10 cellular contexts compared by ENCODE assay signal in genomic region chr6:158663465-158664167, GRCh38. TPM values are rescaled to one million over a fixed set of nuclear protein-coding genes. Genes with fewer than 3 reads are reported as not detected.
A peak's percentile ranks its signal among the peaks of the same experiment; 100 is the strongest.
DNase-seq lines count a peak whose midpoint lies in the region; ATAC-seq, FAIRE-seq and TF ChIP-seq lines count a peak whose summit lies in the region.
"Had no signal": no experiment of that assay in that cellular context is flagged by ENCODE, and none has a peak within 500 bp of the region (broad histone marks: within the 10 kb centered on the region; RNA-seq: fewer than 3 reads in every experiment).

No MANE protein-coding gene starts in this region.

- TF ChIP-seq POLR2A in thyroid gland (IDR thresholded peaks at IDR 0.05) (peak in 1 of 2 donors; percentile 32), H54 (IDR thresholded peaks at IDR 0.05; ENCODE audit: low read depth, low read length) (no peak)

- FAIRE-seq in H54 (lab: Jason Lieb, UNC) = no peak

- no peaks in the 10 kb centered on the region for H3K27me3 ChIP-seq in thyroid gland
- H3K27me3 ChIP-seq: cardiac muscle cell had no signal

- H3K4me3 ChIP-seq in thyroid gland (replicated peaks in 1 of 3) = no peak overlapping the region
- H3K4me3 ChIP-seq: cardiac muscle cell had no signal

- peak overlapping the region; percentile 41 for H3K27ac Mint-ChIP-seq in activated CD8-positive, alpha-beta T cell treated with anti-CD3 and anti-CD28 coated beads, Interleukin-2, amount 10 ng/mL, durations not matched to agents 7 days and 5 days

- peaks cover 18% of the 10 kb centered on the region for H3K4me1 Mint-ChIP-seq in activated T-cell treated with anti-CD3 and anti-CD28 coated beads, Interleukin-2, amount 50 U/mL, for 4 hours (ENCODE audit: low read depth)
- peaks cover 46% of the 10 kb centered on the region for H3K4me1 Mint-ChIP-seq in activated CD8-positive, alpha-beta T cell treated with anti-CD3 and anti-CD28 coated beads, Interleukin-2, amount 10 ng/mL, durations not matched to agents 7 days and 5 days (ENCODE audit: low read depth)

- H3K4me3 Mint-ChIP-seq in activated T-cell treated with anti-CD3 and anti-CD28 coated beads, Interleukin-2, amount 50 U/mL, for 4 hours = peak overlapping the region; percentile 53
- no peak overlapping the region for H3K4me3 Mint-ChIP-seq in activated CD8-positive, alpha-beta T cell treated with anti-CD3 and anti-CD28 coated beads, Interleukin-2, amount 10 ng/mL, durations not matched to agents 7 days and 5 days

- no peak for TF ChIP-seq CTCF in thyroid gland (IDR thresholded peaks at IDR 0.05)

- H3K36me3 ChIP-seq in thyroid gland = no peaks in the 10 kb centered on the region
- H3K36me3 ChIP-seq: cardiac muscle cell, WERI-Rb-1 had no signal

- intact Hi-C loops in thyroid gland (cut with DNase I) = no loop called here

- peaks cover 32% of the 10 kb centered on the region for H3K36me3 Mint-ChIP-seq in activated T-cell treated with anti-CD3 and anti-CD28 coated beads, Interleukin-2, amount 50 U/mL, for 4 hours (ENCODE audit: insufficient read depth)
- peaks cover 68% of the 10 kb centered on the region for H3K36me3 Mint-ChIP-seq in activated CD8-positive, alpha-beta T cell treated with anti-CD3 and anti-CD28 coated beads, Interleukin-2, amount 10 ng/mL, durations not matched to agents 7 days and 5 days (ENCODE audit: low read depth)

- no peaks in the 10 kb centered on the region for H3K27me3 Mint-ChIP-seq in activated T-cell treated with anti-CD3 and anti-CD28 coated beads, Interleukin-2, amount 50 U/mL, for 4 hours (ENCODE audit: low read depth)
- H3K27me3 Mint-ChIP-seq in activated CD8-positive, alpha-beta T cell treated with anti-CD3 and anti-CD28 coated beads, Interleukin-2, amount 10 ng/mL, durations not matched to agents 7 days and 5 days (ENCODE audit: low read depth) = no peaks in the 10 kb centered on the region

- H3K4me1 ChIP-seq in thyroid gland = peaks cover 77 to 80% of the 10 kb centered on the region in 2 donors

- CTCF ChIA-PET in activated CD8-positive, alpha-beta T cell treated with anti-CD3 and anti-CD28 coated beads, Interleukin-2, amount 10 ng/mL, durations not matched to agents 7 days and 5 days (lab: Charles Lee) = interaction anchor here (1.3 to 7.1 kb wide), 4 partner anchors 14 to 40 kb away, joined by 3 to 154 read pairs (median 66); partner anchors contain the start of genes DYNLT1 and SYTL3

- no peaks in the 10 kb centered on the region for H3K9me3 ChIP-seq in thyroid gland

- no peak for DNase-seq in activated T-cell treated with anti-CD3 and anti-CD28 coated beads, Interleukin-2, amount 50 U/mL, for 4 hours
- no peak for DNase-seq in activated T-cell treated with anti-CD3 and anti-CD28 coated beads, Interleukin-2, amount 50 U/mL, for 1 hour
- no peak for DNase-seq in activated CD8-positive, alpha-beta T cell treated with anti-CD3 and anti-CD28 coated beads, Interleukin-2, amount 10 ng/mL, durations not matched to agents 7 days and 5 days
- DNase-seq in left lobe of liver (ENCODE audit: low spot score) = no peak
- peak; percentile 73 for DNase-seq in thyroid gland
- DNase-seq in H54 (ENCODE audit: insufficient read length, low spot score) = no peak
- DNase-seq in SW480 (ENCODE audit: low spot score) = no peak
- DNase-seq: WERI-Rb-1 had no signal

- H3K9me3 Mint-ChIP-seq in activated T-cell treated with anti-CD3 and anti-CD28 coated beads, Interleukin-2, amount 50 U/mL, for 4 hours = no peaks in the 10 kb centered on the region
- H3K9me3 Mint-ChIP-seq in activated CD8-positive, alpha-beta T cell treated with anti-CD3 and anti-CD28 coated beads, Interleukin-2, amount 10 ng/mL, durations not matched to agents 7 days and 5 days (ENCODE audit: insufficient read depth) = no peaks in the 10 kb centered on the region

- POLR2A ChIA-PET in activated CD8-positive, alpha-beta T cell treated with anti-CD3 and anti-CD28 coated beads, Interleukin-2, amount 10 ng/mL, durations not matched to agents 7 days and 5 days (lab: Charles Lee) = interaction anchor here (0.8 to 2.4 kb wide), 3 partner anchors 19 to 33 kb away, joined by 3 to 5 read pairs (median 4); partner anchors contain the start of gene DYNLT1

- H3K27ac ChIP-seq in thyroid gland = peak overlapping the region; percentile 87 to 92 (median 90)
- H3K27ac ChIP-seq: cardiac muscle cell, WERI-Rb-1 had no signal

- no peak for ATAC-seq in activated T-cell treated with anti-CD3 and anti-CD28 coated beads, Interleukin-2, amount 50 U/mL, for 4 hours
- no peak for ATAC-seq in activated CD8-positive, alpha-beta T cell treated with anti-CD3 and anti-CD28 coated beads, Interleukin-2, amount 10 ng/mL, durations not matched to agents 7 days and 5 days
- ATAC-seq in left lobe of liver (peak; percentile 19), HG03139 (IDR thresholded peaks at IDR 0.05; ENCODE audit: unreplicated experiment) (no peak)

- WGBS in thyroid gland, 2 donors = 22 to 31% methylated on average over 18 of the region's 18 CpGs

RNA-seq across cellular contexts. Expression of gene SYTL3, which starts 13.8 kb away (rescaled TPM):
- total RNA-seq in activated T-cell treated with anti-CD3 and anti-CD28 coated beads, Interleukin-2, amount 50 U/mL, for 4 hours = 10 to 100 TPM; 33.6 to 72.6 (median 38.5) TPM
- total RNA-seq in activated CD8-positive, alpha-beta T cell treated with anti-CD3 and anti-CD28 coated beads, Interleukin-2, amount 10 ng/mL, durations not matched to agents 7 days and 5 days = 10 to 100 TPM; 43.5 to 48.3 TPM
- total RNA-seq in left lobe of liver = 0.43 TPM
- total RNA-seq in thyroid gland = 10 to 100 TPM; 16.9 to 33.0 (median 24.4) TPM

RNA-seq across cellular contexts. Expression of gene DYNLT1, which starts 19.1 kb away (rescaled TPM):
- 10 to 100 TPM; 57.5 to 67.1 (median 64.9) TPM for total RNA-seq in activated T-cell treated with anti-CD3 and anti-CD28 coated beads, Interleukin-2, amount 50 U/mL, for 4 hours
- 10 to 100 TPM; 79.0 to 86.4 TPM for total RNA-seq in activated CD8-positive, alpha-beta T cell treated with anti-CD3 and anti-CD28 coated beads, Interleukin-2, amount 10 ng/mL, durations not matched to agents 7 days and 5 days
- total RNA-seq in left lobe of liver (29.9 TPM), thyroid gland (100 to 1,000 TPM in 2 of 4 donors, 10 to 100 TPM in 2; 76.6 to 113 (median 93.4) TPM)

Comparison
In these comparisons a context has a peak if more than half of its experiments do, and no peak if none do; other contexts are left out.
1. DNase-seq: peak in thyroid gland (2 of 2); none in activated T-cell treated with anti-CD3 and anti-CD28 coated beads, Interleukin-2, amount 50 U/mL, for 4 hours (single experiment), activated T-cell treated with anti-CD3 and anti-CD28 coated beads, Interleukin-2, amount 50 U/mL, for 1 hour (single experiment), activated CD8-positive, alpha-beta T cell treated with anti-CD3 and anti-CD28 coated beads, Interleukin-2, amount 10 ng/mL, durations not matched to agents 7 days and 5 days (single experiment), left lobe of liver (single experiment), H54 (single experiment) and SW480 (single experiment).
2. RNA of gene SYTL3, which starts 13.8 kb away (total RNA-seq): 43.5 to 48.3 TPM in activated CD8-positive, alpha-beta T cell treated with anti-CD3 and anti-CD28 coated beads, Interleukin-2, amount 10 ng/mL, durations not matched to agents 7 days and 5 days, 33.6 to 72.6 TPM in activated T-cell treated with anti-CD3 and anti-CD28 coated beads, Interleukin-2, amount 50 U/mL, for 4 hours and 16.9 to 33.0 TPM in thyroid gland; 0.43 TPM in left lobe of liver (single experiment); every median in the first group is over 10 times any median in the second.